Comparison of ENCODE assay signal across 9 cellular contexts in the genomic region with DNA sequence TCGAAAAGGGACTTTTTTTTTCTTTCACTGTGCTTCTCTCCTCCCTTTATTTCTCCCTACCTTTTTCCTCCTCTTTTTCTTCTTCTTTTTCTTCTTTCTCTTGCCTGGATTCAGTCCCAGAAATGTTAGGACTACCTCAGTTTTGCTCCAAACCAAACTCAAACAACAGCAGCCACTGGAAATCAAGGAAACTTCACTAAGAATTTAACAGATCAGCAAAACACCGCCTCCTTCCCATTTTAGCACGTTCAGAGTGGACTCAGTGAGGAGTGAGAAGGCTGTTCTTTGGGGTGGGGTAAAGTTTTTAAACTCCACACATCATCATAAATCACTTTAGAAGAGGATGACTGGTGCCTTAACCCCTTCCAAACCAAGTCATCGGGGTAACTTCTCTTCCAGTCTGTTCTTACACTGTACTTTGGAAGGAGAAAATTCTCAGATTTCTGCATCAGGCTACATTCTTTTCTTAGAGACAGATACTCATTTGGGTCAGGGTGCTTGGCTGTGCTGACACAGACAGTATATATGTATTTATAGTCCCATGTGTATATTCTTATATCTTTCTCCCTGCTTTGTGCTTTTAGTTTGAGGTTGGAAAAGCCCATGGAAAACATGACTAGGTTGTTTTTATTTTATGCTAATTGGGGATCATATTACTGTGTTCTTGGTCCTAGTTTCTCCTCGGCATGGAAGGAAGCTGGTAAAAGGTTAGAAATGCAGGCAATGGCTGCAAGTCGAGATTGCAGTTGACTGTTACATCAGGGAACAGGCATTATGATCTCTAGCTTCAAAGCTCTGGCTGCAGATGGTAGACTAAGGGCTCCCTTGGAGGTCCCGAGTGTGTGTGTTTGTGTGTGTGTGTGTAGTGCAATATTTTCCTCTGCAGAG. TPM values are rescaled to one million over a fixed set of nuclear protein-coding genes. Genes with fewer than 3 reads are reported as not detected.
DNase-seq lines count a peak whose midpoint lies in the region; ATAC-seq and TF ChIP-seq lines count a peak whose summit lies in the region.
"Had no signal": no experiment of that assay in that cellular context is flagged by ENCODE, and none has a peak within 500 bp of the region (broad histone marks: within the 10 kb centered on the region; RNA-seq: fewer than 3 reads in every experiment).

A gene with protein sequence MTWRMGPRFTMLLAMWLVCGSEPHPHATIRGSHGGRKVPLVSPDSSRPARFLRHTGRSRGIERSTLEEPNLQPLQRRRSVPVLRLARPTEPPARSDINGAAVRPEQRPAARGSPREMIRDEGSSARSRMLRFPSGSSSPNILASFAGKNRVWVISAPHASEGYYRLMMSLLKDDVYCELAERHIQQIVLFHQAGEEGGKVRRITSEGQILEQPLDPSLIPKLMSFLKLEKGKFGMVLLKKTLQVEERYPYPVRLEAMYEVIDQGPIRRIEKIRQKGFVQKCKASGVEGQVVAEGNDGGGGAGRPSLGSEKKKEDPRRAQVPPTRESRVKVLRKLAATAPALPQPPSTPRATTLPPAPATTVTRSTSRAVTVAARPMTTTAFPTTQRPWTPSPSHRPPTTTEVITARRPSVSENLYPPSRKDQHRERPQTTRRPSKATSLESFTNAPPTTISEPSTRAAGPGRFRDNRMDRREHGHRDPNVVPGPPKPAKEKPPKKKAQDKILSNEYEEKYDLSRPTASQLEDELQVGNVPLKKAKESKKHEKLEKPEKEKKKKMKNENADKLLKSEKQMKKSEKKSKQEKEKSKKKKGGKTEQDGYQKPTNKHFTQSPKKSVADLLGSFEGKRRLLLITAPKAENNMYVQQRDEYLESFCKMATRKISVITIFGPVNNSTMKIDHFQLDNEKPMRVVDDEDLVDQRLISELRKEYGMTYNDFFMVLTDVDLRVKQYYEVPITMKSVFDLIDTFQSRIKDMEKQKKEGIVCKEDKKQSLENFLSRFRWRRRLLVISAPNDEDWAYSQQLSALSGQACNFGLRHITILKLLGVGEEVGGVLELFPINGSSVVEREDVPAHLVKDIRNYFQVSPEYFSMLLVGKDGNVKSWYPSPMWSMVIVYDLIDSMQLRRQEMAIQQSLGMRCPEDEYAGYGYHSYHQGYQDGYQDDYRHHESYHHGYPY (minus strand): TSS at position 280 of the 888 bp plus-strand sequence. CDS start 1,238 bp downstream, outside the sequence.

- H3F3A ChIP-seq in PC-3 (ENCODE audit: low read length, unreplicated experiment) = no peaks in the 10 kb centered on the region

- BruUV-seq in PC-3 (replicated peaks; lab: Mats Ljungman, UMichigan) = TSS peak; percentile 98

- H3K9me3 Mint-ChIP-seq in nephron progenitor cell = peaks cover 24% of the 10 kb centered on the region
- H3K9me3 Mint-ChIP-seq: T-helper 2 cell treated with Interferon-gamma antibody and Interleukin-4, amounts not matched to agents 5 μg/mL and 100 μg/mL, for 36 hours had no signal

- peak within 1 kb of the TSS; percentile 34 for H3K4me3 Mint-ChIP-seq in nephron progenitor cell
- H3K4me3 Mint-ChIP-seq: T-helper 2 cell treated with Interferon-gamma antibody and Interleukin-4, amounts not matched to agents 5 μg/mL and 100 μg/mL, for 36 hours had no signal

- POLR2A ChIA-PET in PC-3 (lab: Charles Lee; ENCODE audit: unreplicated experiment) = interaction anchor here (0.5 to 0.7 kb wide), 6 partner anchors 11 to 1570 kb away, joined by 3 to 15 read pairs (median 4); no protein-coding TSS in a partner anchor

- peak; percentile 56 for DNase-seq in AG20443 (ENCODE audit: low spot score)
- peak; percentile 89 for DNase-seq in PC-3
- DNase-seq in epithelial cell of proximal tubule (ENCODE audit: low read depth) = peak; percentile 90
- no peak for DNase-seq in nephron progenitor cell
- DNase-seq in NCI-H774 (lab: John Stamatoyannopoulos, UW) = no peak
- DNase-seq in NCI-H2196 treated with DMSO at 0.1 percent for 48 hours (lab: John Stamatoyannopoulos, UW; ENCODE audit: unreplicated experiment) = no peak

- peak within 1 kb of the TSS; percentile 48 for H3K9ac ChIP-seq in PC-3 (ENCODE audit: low read length)

- H3K9me2 ChIP-seq in PC-3 (replicated peaks; ENCODE audit: low read length) = no peaks in the 10 kb centered on the region

- H3K27me3 ChIP-seq in PC-3 (ENCODE audit: low read length) = no peaks in the 10 kb centered on the region

- H4K20me1 ChIP-seq in PC-3 (ENCODE audit: low read length) = no peaks in the 10 kb centered on the region

- peak within 1 kb of the TSS; percentile 76 for H2AFZ ChIP-seq in PC-3 (ENCODE audit: low read length)

- no peaks in the 10 kb centered on the region for H3K9me3 ChIP-seq in PC-3 (ENCODE audit: low read length)

- H3K4me2 ChIP-seq in PC-3 (ENCODE audit: low read length) = peak within 1 kb of the TSS; percentile 86

- H3K4me1 ChIP-seq in PC-3 (ENCODE audit: insufficient read depth, low read length) = peaks cover 54% of the 10 kb centered on the region

- peak; percentile 57 for ATAC-seq in PC-3
- no peak for ATAC-seq in HG03469 (IDR thresholded peaks at IDR 0.05; ENCODE audit: unreplicated experiment)
- ATAC-seq in GM21423 (IDR thresholded peaks at IDR 0.05; ENCODE audit: unreplicated experiment) = no peak

- no peaks in the 10 kb centered on the region for H3K36me3 Mint-ChIP-seq in nephron progenitor cell (ENCODE audit: low read depth)

- no peak within 1 kb of the TSS for H3K27ac Mint-ChIP-seq in nephron progenitor cell
- H3K27ac Mint-ChIP-seq: T-helper 2 cell treated with Interferon-gamma antibody and Interleukin-4, amounts not matched to agents 5 μg/mL and 100 μg/mL, for 36 hours had no signal

- peak within 1 kb of the TSS; percentile 66 for H3K27ac ChIP-seq in PC-3 (ENCODE audit: low read length)

- H3K4me1 Mint-ChIP-seq in nephron progenitor cell = peaks cover 21% of the 10 kb centered on the region

- H3K4me3 ChIP-seq in PC-3 (ENCODE audit: low read length) (peak within 1 kb of the TSS; percentile 66), epithelial cell of proximal tubule (ENCODE audit: low read depth, low read length) (peak within 1 kb of the TSS; percentile 58)

- no peaks in the 10 kb centered on the region for H3K79me2 ChIP-seq in PC-3 (ENCODE audit: low read length)

- CTCF ChIA-PET in PC-3 (lab: Charles Lee) = interaction anchor here (0.6 to 0.7 kb wide), 3 partner anchors 93 to 504 kb away, joined by 3 to 5 read pairs (median 3); no protein-coding TSS in a partner anchor

- no peaks in the 10 kb centered on the region for H3K36me3 ChIP-seq in PC-3 (ENCODE audit: low read depth, low read length)

- TF ChIP-seq CTCF in PC-3 (conservative IDR thresholded peaks at IDR 0.05; ENCODE audit: low read depth, low read length) (no peak), epithelial cell of proximal tubule (conservative IDR thresholded peaks at IDR 0.05; ENCODE audit: low read depth, low read length) (no peak), nephron progenitor cell (IDR thresholded peaks at IDR 0.05) (no peak)

- intact Hi-C loops in PC-3 (cut with micrococcal nuclease) = loop anchor here (1.0 kb wide), 1 partner anchor 59 kb away; no protein-coding TSS in a partner anchor

- peaks cover 6% of the 10 kb centered on the region for H3K27me3 Mint-ChIP-seq in nephron progenitor cell (ENCODE audit: low read depth, poor library complexity)

RNA-seq across cellular contexts. Expression of the gene that starts here (rescaled TPM):
- 17.0 and 20.4 TPM in 2 replicates for total RNA-seq in PC-3 (2014; rRNA removed)
- total RNA-seq in epithelial cell of proximal tubule = 11.6 and 12.2 TPM in 2 replicates

Comparison
In these comparisons a context has a peak if more than half of its experiments do, and no peak if none do; other contexts are left out.
1. DNase-seq: peak in AG20443 (single experiment), PC-3 (single experiment) and epithelial cell of proximal tubule (single experiment); none in nephron progenitor cell (single experiment), NCI-H774 (single experiment) and NCI-H2196 treated with DMSO at 0.1 percent for 48 hours (single experiment).